9 cellular contexts compared by ENCODE assay signal in genomic region chr13:35979378-35979911, GRCh38.
DNase-seq lines count a peak whose midpoint lies in the region; ATAC-seq and TF ChIP-seq lines count a peak whose summit lies in the region.
"Had no signal": no experiment of that assay in that cellular context is flagged by ENCODE, and none has a peak within 500 bp of the region (broad histone marks: within the 10 kb centered on the region; RNA-seq: fewer than 3 reads in every experiment).

No MANE protein-coding gene starts in this region.

- ATAC-seq in right cardiac atrium = peak; percentile 81 to 87
- no peak for ATAC-seq in GM19328 (IDR thresholded peaks at IDR 0.05; ENCODE audit: unreplicated experiment)
- ATAC-seq in HG02885 (IDR thresholded peaks at IDR 0.05; ENCODE audit: poor library complexity, unreplicated experiment) = no peak

- no peak for TF ChIP-seq POLR2A in sigmoid colon (IDR thresholded peaks at IDR 0.05)

- peak; percentile 90 for DNase-seq in EL
- peak; percentile 98 for DNase-seq in astrocyte of the spinal cord (ENCODE audit: low read depth, low spot score)
- peak; percentile 57 to 87 (median 81) for DNase-seq in right cardiac atrium
- DNase-seq in sigmoid colon = peak; percentile 94
- DNase-seq in NCI-H2196 treated with DMSO at 0.1 percent for 48 hours (lab: John Stamatoyannopoulos, UW; ENCODE audit: unreplicated experiment) = no peak
- DNase-seq in activated effector memory CD4-positive, alpha-beta T cell treated with Interleukin-2 at 50 U/mL for 16 hours = no peak
- DNase-seq: activated naive CD4-positive, alpha-beta T cell treated with anti-CD3 and anti-CD28 coated beads, Interleukin-2, amount 50 U/mL, for 16 hours had no signal

- no peak for TF ChIP-seq CTCF in astrocyte of the spinal cord (IDR thresholded peaks at IDR 0.05; ENCODE audit: low read depth, low read length)
- no peak for TF ChIP-seq CTCF in sigmoid colon (IDR thresholded peaks at IDR 0.05)

- no peaks in the 10 kb centered on the region for H3K4me1 ChIP-seq in right cardiac atrium (ENCODE audit: control insufficient read depth, insufficient read depth, low read length)
- H3K4me1 ChIP-seq in sigmoid colon = peaks cover 0 to 13% (median 8%) of the 10 kb centered on the region in 4 donors

- 44% methylated on average over 8 of the region's 8 CpGs for WGBS in right cardiac atrium
- WGBS in sigmoid colon, 2 donors = 73 to 74% methylated on average over 8 of the region's 8 CpGs

- no peak overlapping the region for H3K4me3 ChIP-seq in astrocyte of the spinal cord (ENCODE audit: low read depth, low read length)
- no peak overlapping the region for H3K4me3 ChIP-seq in right cardiac atrium (ENCODE audit: low read length)
- H3K4me3 ChIP-seq in sigmoid colon = no peak overlapping the region

- intact Hi-C loops in right cardiac atrium (cut with DNase I) (loop anchor here (2.0 to 10.0 kb wide), 3 partner anchors 295 to 755 kb away; no protein-coding TSS in a partner anchor), sigmoid colon (cut with DNase I) (loop anchor here (2.0 to 5.0 kb wide), 3 partner anchors 367 to 758 kb away; partner anchors contain the start of gene SPART)

- H3K27me3 ChIP-seq in right cardiac atrium (ENCODE audit: control insufficient read depth, insufficient read depth) = no peaks in the 10 kb centered on the region
- no peaks in the 10 kb centered on the region for H3K27me3 ChIP-seq in sigmoid colon

- no peak for TF ChIP-seq EP300 in sigmoid colon (IDR thresholded peaks at IDR 0.05)

- H3K27ac ChIP-seq in right cardiac atrium (ENCODE audit: low read length) = peak overlapping the region; percentile 69
- peak overlapping the region; percentile 60 to 72 (median 68) for H3K27ac ChIP-seq in sigmoid colon

- in situ Hi-C loops in astrocyte of the spinal cord (cut with HindIII; ENCODE audit: low sequenced_read_pairs) = no loop called here

- no peaks in the 10 kb centered on the region for H3K36me3 ChIP-seq in sigmoid colon

- no peaks in the 10 kb centered on the region for H3K9me3 ChIP-seq in right cardiac atrium (ENCODE audit: control insufficient read depth, low read length)
- H3K9me3 ChIP-seq in sigmoid colon = no peaks in the 10 kb centered on the region

Comparison
In these comparisons a context has a peak if more than half of its experiments do, and no peak if none do; other contexts are left out.
1. DNase-seq: peak in EL (single experiment), astrocyte of the spinal cord (single experiment), right cardiac atrium (3 of 3) and sigmoid colon (single experiment); none in NCI-H2196 treated with DMSO at 0.1 percent for 48 hours (single experiment) and activated effector memory CD4-positive, alpha-beta T cell treated with Interleukin-2 at 50 U/mL for 16 hours (single experiment).
2. ATAC-seq: peak in right cardiac atrium (2 of 2); none in GM19328 (single experiment) and HG02885 (single experiment).